22 cellular contexts compared by ENCODE assay signal in genomic region chr1:222543817-222544216, GRCh38. TPM values are rescaled to one million over a fixed set of nuclear protein-coding genes. Genes with fewer than 3 reads are reported as not detected.
"Had no signal": no experiment of that assay in that cellular context is flagged by ENCODE, and none has a peak within 500 bp of the region (broad histone marks: within the 10 kb centered on the region; RNA-seq: fewer than 3 reads in every experiment).

No MANE protein-coding gene starts in this region.

- H3K4me3 Mint-ChIP-seq: activated CD8-positive, alpha-beta memory T cell treated with anti-CD3 and anti-CD28 coated beads, Interleukin-2, amount 10 ng/mL, durations not matched to agents 7 days and 5 days; activated naive CD4-positive, alpha-beta T cell treated with anti-CD3 and anti-CD28 coated beads, Interleukin-2, amount 10 ng/mL, durations not matched to agents 7 days and 5 days; naive thymus-derived CD4-positive, alpha-beta T cell; stimulated activated naive B cell treated with anti-CD40 and anti-IgM and Interleukin-4, amounts not matched to agents 10 μg/mL and 1 μg/mL and 100 μg/mL, for 72 hours had no signal

- H3K36me3 ChIP-seq: gastrocnemius medialis, heart left ventricle, right atrium auricular region, thyroid gland, uterus had no signal

- H3K27ac Mint-ChIP-seq: activated CD8-positive, alpha-beta memory T cell treated with anti-CD3 and anti-CD28 coated beads, Interleukin-2, amount 10 ng/mL, durations not matched to agents 7 days and 5 days; activated naive CD4-positive, alpha-beta T cell treated with anti-CD3 and anti-CD28 coated beads, Interleukin-2, amount 10 ng/mL, durations not matched to agents 7 days and 5 days; naive thymus-derived CD4-positive, alpha-beta T cell; stimulated activated naive B cell treated with anti-CD40 and anti-IgM and Interleukin-4, amounts not matched to agents 10 μg/mL and 1 μg/mL and 100 μg/mL, for 72 hours had no signal

- H3K9me3 ChIP-seq: gastrocnemius medialis, heart left ventricle, right atrium auricular region, thyroid gland, uterus had no signal

- H3K4me1 ChIP-seq: gastrocnemius medialis, heart left ventricle, right atrium auricular region, uterus had no signal

- H3K9me3 Mint-ChIP-seq: activated naive CD4-positive, alpha-beta T cell treated with anti-CD3 and anti-CD28 coated beads, Interleukin-2, amount 10 ng/mL, durations not matched to agents 7 days and 5 days; naive thymus-derived CD4-positive, alpha-beta T cell; stimulated activated naive B cell treated with anti-CD40 and anti-IgM and Interleukin-4, amounts not matched to agents 10 μg/mL and 1 μg/mL and 100 μg/mL, for 72 hours had no signal

- H3K36me3 Mint-ChIP-seq: activated CD8-positive, alpha-beta memory T cell treated with anti-CD3 and anti-CD28 coated beads, Interleukin-2, amount 10 ng/mL, durations not matched to agents 7 days and 5 days; activated naive CD4-positive, alpha-beta T cell treated with anti-CD3 and anti-CD28 coated beads, Interleukin-2, amount 10 ng/mL, durations not matched to agents 7 days and 5 days; naive thymus-derived CD4-positive, alpha-beta T cell; stimulated activated naive B cell treated with anti-CD40 and anti-IgM and Interleukin-4, amounts not matched to agents 10 μg/mL and 1 μg/mL and 100 μg/mL, for 72 hours had no signal

- H3K27me3 ChIP-seq: right atrium auricular region, thyroid gland, uterus had no signal

- H3K27ac ChIP-seq: gastrocnemius medialis, heart left ventricle, right atrium auricular region, skin epidermis, thyroid gland, uterus had no signal

- ATAC-seq: activated CD8-positive, alpha-beta memory T cell treated with anti-CD3 and anti-CD28 coated beads, Interleukin-2, amount 10 ng/mL, durations not matched to agents 7 days and 5 days; gastrocnemius medialis; heart left ventricle; left lobe of liver; naive thymus-derived CD4-positive, alpha-beta T cell; stimulated activated naive B cell treated with anti-CD40 and anti-IgM and Interleukin-4, amounts not matched to agents 10 μg/mL and 1 μg/mL and 100 μg/mL, for 72 hours had no signal

- H3K4me1 Mint-ChIP-seq: activated CD8-positive, alpha-beta memory T cell treated with anti-CD3 and anti-CD28 coated beads, Interleukin-2, amount 10 ng/mL, durations not matched to agents 7 days and 5 days; activated naive CD4-positive, alpha-beta T cell treated with anti-CD3 and anti-CD28 coated beads, Interleukin-2, amount 10 ng/mL, durations not matched to agents 7 days and 5 days; naive thymus-derived CD4-positive, alpha-beta T cell; stimulated activated naive B cell treated with anti-CD40 and anti-IgM and Interleukin-4, amounts not matched to agents 10 μg/mL and 1 μg/mL and 100 μg/mL, for 72 hours had no signal

- H3K4me3 ChIP-seq: gastrocnemius medialis, heart left ventricle, right atrium auricular region, skin epidermis, thyroid gland, uterus had no signal

- DNase-seq: activated CD4-positive, alpha-beta T cell treated with anti-CD3 and anti-CD28 coated beads, Interleukin-2, amount 50 U/mL, for 4 hours; activated CD8-positive, alpha-beta memory T cell treated with anti-CD3 and anti-CD28 coated beads, Interleukin-2, amount 10 ng/mL, durations not matched to agents 7 days and 5 days; activated naive CD4-positive, alpha-beta T cell treated with anti-CD3 and anti-CD28 coated beads, Interleukin-2, amount 10 ng/mL, durations not matched to agents 7 days and 5 days; activated T-cell treated with anti-CD3 and anti-CD28 coated beads, Interleukin-2, amount 50 U/mL, for 1 hour; erythroblast; gastrocnemius medialis; heart left ventricle; islet precursor cell; naive thymus-derived CD4-positive, alpha-beta T cell; nucleus accumbens; stimulated activated CD4-positive, alpha-beta T cell treated with anti-CD3 and anti-CD28 coated beads, Interleukin-15, amount 100 ng/mL, for 24 hours; stimulated activated CD4-positive, alpha-beta T cell treated with anti-CD3 and anti-CD28 coated beads, Interleukin-4, amount 100 ng/mL, for 1 hour; stimulated activated naive B cell treated with anti-CD40 and anti-IgM and Interleukin-4, amounts not matched to agents 10 μg/mL and 1 μg/mL and 100 μg/mL, for 72 hours; thyroid gland; uterus had no signal

RNA-seq across cellular contexts. Expression of gene HHIPL2, which starts 4.1 kb away (rescaled TPM):
- total RNA-seq: dermis microvascular lymphatic vessel endothelial cell; gastrocnemius medialis; left lobe of liver; lung microvascular endothelial cell; mononuclear cell; T-helper 2 cell treated with Interferon-gamma antibody and Interleukin-4, amounts not matched to agents 100 ng/mL and 5 ng/mL, for 36 hours had no signal
- polyA plus RNA-seq: naive thymus-derived CD4-positive, alpha-beta T cell had no signal
